Comparison of ENCODE assay signal across 30 cellular contexts in the genomic region with DNA sequence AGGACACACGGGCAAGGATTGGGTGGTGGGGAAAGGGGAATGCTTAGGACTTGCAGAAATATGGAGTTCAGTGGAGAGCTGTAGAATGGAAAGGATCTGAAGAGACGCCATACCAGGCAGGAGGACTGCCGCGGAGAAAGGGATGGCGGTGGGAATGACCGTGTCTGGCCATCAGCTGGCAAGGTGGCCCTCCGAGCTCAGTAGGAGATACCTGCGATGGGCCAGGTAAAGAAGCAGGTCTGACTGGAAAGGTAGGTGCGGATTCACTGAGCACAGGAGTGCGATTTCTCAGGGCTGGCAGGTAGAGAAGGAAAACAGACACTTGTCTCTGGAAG. TPM values are rescaled to one million over a fixed set of nuclear protein-coding genes. Genes with fewer than 3 reads are reported as not detected.
"Had no signal": no experiment of that assay in that cellular context is flagged by ENCODE, and none has a peak within 500 bp of the region (broad histone marks: within the 10 kb centered on the region; RNA-seq: fewer than 3 reads in every experiment).

No MANE protein-coding gene starts in this region.

- H3K4me3 ChIP-seq: heart right ventricle, hepatocyte, left lung, lung, neural progenitor cell, pancreas, prostate gland, smooth muscle cell, stomach, testis, thyroid gland, transverse colon, upper lobe of left lung, vagina had no signal

- H3K36me3 ChIP-seq: heart right ventricle, left lung, neural progenitor cell, pancreas, prostate gland, stomach, thyroid gland, transverse colon, upper lobe of left lung, vagina had no signal

- H3K9ac ChIP-seq: neural progenitor cell had no signal

- H3K9me3 ChIP-seq: left lung, pancreas, prostate gland, testis, thyroid gland, transverse colon, vagina had no signal

- H3K27ac ChIP-seq: heart right ventricle, hepatocyte, left lung, neural progenitor cell, pancreas, prostate gland, stomach, testis, thyroid gland, transverse colon, upper lobe of left lung, vagina had no signal

- H2AFZ ChIP-seq: hepatocyte had no signal

- H3K9me3 Mint-ChIP-seq: natural killer cell had no signal

- H3K79me2 ChIP-seq: hepatocyte had no signal

- H3K36me3 Mint-ChIP-seq: mesothelial cell of epicardium; natural killer cell; neural progenitor cell; stimulated activated naive B cell treated with anti-CD40 and anti-IgM and Interleukin-4, amounts not matched to agents 10 μg/mL and 1 μg/mL and 100 μg/mL, for 72 hours had no signal

- H3K4me3 Mint-ChIP-seq: mesothelial cell of epicardium; naive B cell; natural killer cell; nephron progenitor cell; neural progenitor cell; stimulated activated naive B cell treated with anti-CD40 and anti-IgM and Interleukin-4, amounts not matched to agents 10 μg/mL and 1 μg/mL and 100 μg/mL, for 72 hours had no signal

- H3K4me1 ChIP-seq: pancreas, prostate gland, testis had no signal

- DNase-seq: left lung; mesendoderm; naive B cell; natural killer cell; pancreas; retina; right cardiac atrium; stimulated activated CD4-positive, alpha-beta T cell treated with anti-CD3 and anti-CD28 coated beads, Interleukin-12 subunit alpha, Interleukin-12 subunit beta, amount 100 ng/mL, for 4 hours; stimulated activated CD4-positive, alpha-beta T cell treated with anti-CD3 and anti-CD28 coated beads, Interleukin-15, amount 100 ng/mL, for 24 hours; stimulated activated CD4-positive, alpha-beta T cell treated with anti-CD3 and anti-CD28 coated beads, Interleukin-2, amount 100 ng/mL, for 24 hours; stimulated activated CD4-positive, alpha-beta T cell treated with anti-CD3 and anti-CD28 coated beads, Interleukin-4, amount 100 ng/mL, for 1 hour; stimulated activated naive B cell treated with anti-CD40 and anti-IgM and Interleukin-4, amounts not matched to agents 10 μg/mL and 1 μg/mL and 100 μg/mL, for 72 hours; stimulated activated naive CD8-positive, alpha-beta T cell treated with anti-CD3 and anti-CD28 coated beads, Interleukin-15, Interleukin-2, amounts not matched to agents 100 U/mL and 50 U/mL, for 24 hours; stomach; testis; upper lobe of left lung had no signal

- H3K4me2 ChIP-seq: hepatocyte, neural progenitor cell, smooth muscle cell had no signal

- H3K27me3 ChIP-seq: hepatocyte, neural progenitor cell, pancreas, testis, thyroid gland, transverse colon, upper lobe of left lung, vagina had no signal

- H3K27ac Mint-ChIP-seq: mesothelial cell of epicardium; natural killer cell; nephron progenitor cell; neural progenitor cell; stimulated activated naive B cell treated with anti-CD40 and anti-IgM and Interleukin-4, amounts not matched to agents 10 μg/mL and 1 μg/mL and 100 μg/mL, for 72 hours had no signal

- H3K4me1 Mint-ChIP-seq: naive B cell, natural killer cell had no signal

RNA-seq across cellular contexts. Expression of gene PCK1, which starts 26.0 kb away (rescaled TPM):
- total RNA-seq: left lung, mesothelial cell of epicardium, mononuclear cell, natural killer cell, smooth muscle cell had no signal
- polyA plus RNA-seq: keratinocyte, smooth muscle cell had no signal

RNA-seq across cellular contexts. Expression of gene ZBP1, which starts 33.3 kb away (rescaled TPM):
- total RNA-seq: hepatocyte, mesothelial cell of epicardium, smooth muscle cell, stomach, urinary bladder had no signal
- polyA plus RNA-seq: hepatocyte, smooth muscle cell had no signal
